In genomic region chr18:75376004-75376403, GRCh38 we compare ENCODE assay signal across 1 cellular context.
TF ChIP-seq lines count a peak whose summit lies in the region.

No MANE protein-coding gene starts in this region.

TF ChIP-seq in K562, 482 proteins besides CTCF, POLR2A, EP300 and RAD21 (continued from another document):
- TF ChIP-seq, protein P1, sequence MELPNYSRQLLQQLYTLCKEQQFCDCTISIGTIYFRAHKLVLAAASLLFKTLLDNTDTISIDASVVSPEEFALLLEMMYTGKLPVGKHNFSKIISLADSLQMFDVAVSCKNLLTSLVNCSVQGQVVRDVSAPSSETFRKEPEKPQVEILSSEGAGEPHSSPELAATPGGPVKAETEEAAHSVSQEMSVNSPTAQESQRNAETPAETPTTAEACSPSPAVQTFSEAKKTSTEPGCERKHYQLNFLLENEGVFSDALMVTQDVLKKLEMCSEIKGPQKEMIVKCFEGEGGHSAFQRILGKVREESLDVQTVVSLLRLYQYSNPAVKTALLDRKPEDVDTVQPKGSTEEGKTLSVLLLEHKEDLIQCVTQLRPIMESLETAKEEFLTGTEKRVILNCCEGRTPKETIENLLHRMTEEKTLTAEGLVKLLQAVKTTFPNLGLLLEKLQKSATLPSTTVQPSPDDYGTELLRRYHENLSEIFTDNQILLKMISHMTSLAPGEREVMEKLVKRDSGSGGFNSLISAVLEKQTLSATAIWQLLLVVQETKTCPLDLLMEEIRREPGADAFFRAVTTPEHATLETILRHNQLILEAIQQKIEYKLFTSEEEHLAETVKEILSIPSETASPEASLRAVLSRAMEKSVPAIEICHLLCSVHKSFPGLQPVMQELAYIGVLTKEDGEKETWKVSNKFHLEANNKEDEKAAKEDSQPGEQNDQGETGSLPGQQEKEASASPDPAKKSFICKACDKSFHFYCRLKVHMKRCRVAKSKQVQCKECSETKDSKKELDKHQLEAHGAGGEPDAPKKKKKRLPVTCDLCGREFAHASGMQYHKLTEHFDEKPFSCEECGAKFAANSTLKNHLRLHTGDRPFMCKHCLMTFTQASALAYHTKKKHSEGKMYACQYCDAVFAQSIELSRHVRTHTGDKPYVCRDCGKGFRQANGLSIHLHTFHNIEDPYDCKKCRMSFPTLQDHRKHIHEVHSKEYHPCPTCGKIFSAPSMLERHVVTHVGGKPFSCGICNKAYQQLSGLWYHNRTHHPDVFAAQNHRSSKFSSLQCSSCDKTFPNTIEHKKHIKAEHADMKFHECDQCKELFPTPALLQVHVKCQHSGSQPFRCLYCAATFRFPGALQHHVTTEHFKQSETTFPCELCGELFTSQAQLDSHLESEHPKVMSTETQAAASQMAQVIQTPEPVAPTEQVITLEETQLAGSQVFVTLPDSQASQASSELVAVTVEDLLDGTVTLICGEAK (IDR thresholded peaks at IDR 0.05): peak; percentile 93
- TF ChIP-seq, protein P1 (CRISPR knock-in tag; IDR thresholded peaks at IDR 0.05): peak; percentile 80
- peak; percentile 43; the same call in 1 of the 2 replicates for TF ChIP-seq NFE2 (IDR thresholded peaks at IDR 0.05; ENCODE audit: low read depth)
